ENCODE assay signal across 26 cellular contexts in genomic region chr20:8012724-8013123, GRCh38.
"Had no signal": no experiment of that assay in that cellular context is flagged by ENCODE, and none has a peak within 500 bp of the region (broad histone marks: within the 10 kb centered on the region; RNA-seq: fewer than 3 reads in every experiment).

No MANE protein-coding gene starts in this region.

- H3K9me3 ChIP-seq: colonic mucosa, gastroesophageal sphincter, heart left ventricle, ovary, psoas muscle, sigmoid colon, suprapubic skin, transverse colon, upper lobe of right lung, uterus had no signal

- DNase-seq: colonic mucosa; effector CD8-positive, alpha-beta T cell; foreskin keratinocyte; heart left ventricle; kidney; natural killer cell; occipital lobe; ovary; posterior cingulate gyrus; psoas muscle; right cardiac atrium; sigmoid colon; stimulated activated CD4-positive, alpha-beta T cell treated with anti-CD3 and anti-CD28 coated beads, Interleukin-2, amount 100 ng/mL, for 24 hours; stimulated activated CD4-positive, alpha-beta T cell treated with anti-CD3 and anti-CD28 coated beads, Interleukin-4, amount 100 ng/mL, for 4 hours; transverse colon; upper lobe of right lung; uterus had no signal

- H3K36me3 Mint-ChIP-seq: natural killer cell had no signal

- H3K27me3 ChIP-seq: colonic mucosa, foreskin keratinocyte, gastroesophageal sphincter, heart left ventricle, hepatocyte, ovary, sigmoid colon, suprapubic skin, transverse colon, upper lobe of right lung, uterus had no signal

- H3K4me1 ChIP-seq: colonic mucosa, foreskin keratinocyte, upper lobe of right lung, uterus had no signal

- FAIRE-seq: kidney had no signal

- H3K4me3 Mint-ChIP-seq: dendritic cell treated with granulocyte-macrophage colony-stimulating factor and Interleukin-4, amounts not matched to agents 40 ng/mL and 50 ng/mL, for 4 days; memory B cell; natural killer cell; stimulated activated memory B cell treated with anti-CD40 and anti-IgM and Interleukin-4, amounts not matched to agents 10 μg/mL and 1 μg/mL and 100 μg/mL, for 72 hours; stimulated activated naive CD8-positive, alpha-beta T cell treated with anti-CD3 and anti-CD28 coated beads, Interleukin-15, Interleukin-2, amounts not matched to agents 100 ng/mL and 50 ng/mL, for 24 hours had no signal

- H3K36me3 ChIP-seq: colonic mucosa, ovary, suprapubic skin, transverse colon, upper lobe of right lung, uterus had no signal

- H3K27ac Mint-ChIP-seq: dendritic cell treated with granulocyte-macrophage colony-stimulating factor and Interleukin-4, amounts not matched to agents 40 ng/mL and 50 ng/mL, for 4 days; memory B cell; natural killer cell; stimulated activated memory B cell treated with anti-CD40 and anti-IgM and Interleukin-4, amounts not matched to agents 10 μg/mL and 1 μg/mL and 100 μg/mL, for 72 hours; stimulated activated naive CD8-positive, alpha-beta T cell treated with anti-CD3 and anti-CD28 coated beads, Interleukin-15, Interleukin-2, amounts not matched to agents 100 ng/mL and 50 ng/mL, for 24 hours had no signal

- H3K27me3 Mint-ChIP-seq: dendritic cell treated with granulocyte-macrophage colony-stimulating factor and Interleukin-4, amounts not matched to agents 40 ng/mL and 50 ng/mL, for 4 days; memory B cell; stimulated activated memory B cell treated with anti-CD40 and anti-IgM and Interleukin-4, amounts not matched to agents 10 μg/mL and 1 μg/mL and 100 μg/mL, for 72 hours; stimulated activated naive CD8-positive, alpha-beta T cell treated with anti-CD3 and anti-CD28 coated beads, Interleukin-15, Interleukin-2, amounts not matched to agents 100 ng/mL and 50 ng/mL, for 24 hours had no signal

- H3K4me3 ChIP-seq: colonic mucosa, gastroesophageal sphincter, heart left ventricle, hepatocyte, lung, ovary, psoas muscle, sigmoid colon, suprapubic skin, transverse colon, upper lobe of right lung, uterus had no signal

- ATAC-seq: foreskin keratinocyte; gastroesophageal sphincter; heart left ventricle; left lobe of liver; natural killer cell; psoas muscle; right cardiac atrium; stimulated activated memory B cell treated with anti-CD40 and anti-IgM and Interleukin-4, amounts not matched to agents 10 μg/mL and 1 μg/mL and 100 μg/mL, for 72 hours; upper lobe of right lung had no signal

- H3K4me2 ChIP-seq: hepatocyte had no signal

- H3K9me3 Mint-ChIP-seq: dendritic cell treated with granulocyte-macrophage colony-stimulating factor and Interleukin-4, amounts not matched to agents 40 ng/mL and 50 ng/mL, for 4 days; memory B cell; natural killer cell; stimulated activated memory B cell treated with anti-CD40 and anti-IgM and Interleukin-4, amounts not matched to agents 10 μg/mL and 1 μg/mL and 100 μg/mL, for 72 hours; stimulated activated naive CD8-positive, alpha-beta T cell treated with anti-CD3 and anti-CD28 coated beads, Interleukin-15, Interleukin-2, amounts not matched to agents 100 ng/mL and 50 ng/mL, for 24 hours had no signal

- H2AFZ ChIP-seq: hepatocyte had no signal

- H3K27ac ChIP-seq: colonic mucosa, foreskin keratinocyte, gastroesophageal sphincter, heart left ventricle, hepatocyte, ovary, psoas muscle, sigmoid colon, suprapubic skin, transverse colon, upper lobe of right lung, uterus had no signal
